16 cellular contexts compared by ENCODE assay signal in the genomic region with DNA sequence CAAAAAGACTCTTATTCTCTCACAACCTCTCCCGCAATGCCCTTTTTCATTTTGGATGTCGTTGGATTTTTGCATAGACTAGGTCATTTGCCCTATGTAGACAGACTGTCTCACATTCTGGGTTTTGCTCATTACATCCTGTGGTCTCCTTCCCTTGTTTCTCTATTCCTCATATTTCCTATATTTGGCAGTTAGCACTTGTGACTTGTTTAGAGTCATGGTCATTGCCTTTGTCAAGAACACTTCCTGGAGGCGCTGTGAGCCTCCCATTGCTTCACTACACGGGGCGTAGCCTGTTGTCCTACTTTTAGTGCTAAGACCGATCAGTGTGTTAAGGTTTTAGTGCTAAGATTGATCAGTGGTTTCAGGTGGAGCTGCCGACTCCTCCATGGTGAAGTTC. TPM values are rescaled to one million over a fixed set of nuclear protein-coding genes. Genes with fewer than 3 reads are reported as not detected.
DNase-seq lines count a peak whose midpoint lies in the region; ATAC-seq and TF ChIP-seq lines count a peak whose summit lies in the region.
"Had no signal": no experiment of that assay in that cellular context is flagged by ENCODE, and none has a peak within 500 bp of the region (broad histone marks: within the 10 kb centered on the region; RNA-seq: fewer than 3 reads in every experiment).

No MANE protein-coding gene starts in this region.

- H3K4me3 ChIP-seq in heart left ventricle (no peak overlapping the region), right atrium auricular region (no peak overlapping the region), HL-60 (replicated peaks; ENCODE audit: insufficient read depth, low read length) (no peak overlapping the region), heart right ventricle (no peak overlapping the region), upper lobe of right lung (no peak overlapping the region)
- H3K4me3 ChIP-seq: breast epithelium had no signal

- DNase-seq in heart left ventricle (no peak), right atrium auricular region (ENCODE audit: low spot score) (no peak), HL-60 (ENCODE audit: low read depth in 1 of 2, low spot score in 1 of 2) (peak in 1 of 2 experiments; percentile 73), heart right ventricle (no peak), upper lobe of right lung (no peak), NCI-H748 (lab: John Stamatoyannopoulos, UW; ENCODE audit: unreplicated experiment) (no peak)
- DNase-seq: activated CD8-positive, alpha-beta T cell treated with anti-CD3 and anti-CD28 coated beads, Interleukin-2, amount 10 ng/mL, durations not matched to agents 7 days and 5 days; activated naive CD4-positive, alpha-beta T cell treated with Interleukin-2 at 50 U/mL for 16 hours; NCI-H2171; retina; stimulated activated CD4-positive, alpha-beta T cell treated with anti-CD3 and anti-CD28 coated beads, Interleukin-4, amount 100 ng/mL, for 4 hours; stimulated activated naive CD8-positive, alpha-beta T cell treated with anti-CD3 and anti-CD28 coated beads, Interleukin-15, Interleukin-2, amounts not matched to agents 100 U/mL and 50 U/mL, for 24 hours; T-cell had no signal

- TF ChIP-seq CTCF in heart left ventricle (IDR thresholded peaks at IDR 0.05) (no peak), right atrium auricular region (IDR thresholded peaks at IDR 0.05) (no peak), HL-60 (IDR thresholded peaks at IDR 0.05; ENCODE audit: insufficient read depth, low read length) (no peak), heart right ventricle (IDR thresholded peaks at IDR 0.05) (no peak), upper lobe of right lung (IDR thresholded peaks at IDR 0.05) (no peak)

- ATAC-seq in heart left ventricle (peak in 3 of 4 donors; percentile 47 to 71 (median 62)), heart right ventricle (peak in 6 of 8 donors; percentile 31 to 75 (median 41)), upper lobe of right lung (peak; percentile 85), GM21786 (IDR thresholded peaks at IDR 0.05; ENCODE audit: unreplicated experiment) (no peak), HG02970 (IDR thresholded peaks at IDR 0.05; ENCODE audit: low FRiP score, unreplicated experiment) (no peak)
- ATAC-seq: activated CD8-positive, alpha-beta T cell treated with anti-CD3 and anti-CD28 coated beads, Interleukin-2, amount 10 ng/mL, durations not matched to agents 7 days and 5 days; stimulated activated naive CD8-positive, alpha-beta T cell treated with anti-CD3 and anti-CD28 coated beads, Interleukin-15, Interleukin-2, amounts not matched to agents 100 U/mL and 50 U/mL, for 24 hours; T-cell had no signal

- H3K27me3 ChIP-seq in heart left ventricle, result no peaks in the 10 kb centered on the region
- no peaks in the 10 kb centered on the region for H3K27me3 ChIP-seq in right atrium auricular region
- H3K27me3 ChIP-seq in HL-60 (ENCODE audit: insufficient read depth, poor library complexity, severe bottlenecking), result no peaks in the 10 kb centered on the region
- H3K27me3 ChIP-seq in heart right ventricle, result no peaks in the 10 kb centered on the region
- H3K27me3 ChIP-seq in upper lobe of right lung, result no peaks in the 10 kb centered on the region
- H3K27me3 ChIP-seq: breast epithelium had no signal

- H3K36me3 ChIP-seq in heart left ventricle, result peaks cover 0 to 27% (median 4%) of the 10 kb centered on the region in 9 donors
- H3K36me3 ChIP-seq in right atrium auricular region, result no peaks in the 10 kb centered on the region
- peaks cover 0 to 64% (median 0%) of the 10 kb centered on the region in 9 donors for H3K36me3 ChIP-seq in heart right ventricle
- H3K36me3 ChIP-seq in upper lobe of right lung, result no peaks in the 10 kb centered on the region
- H3K36me3 ChIP-seq: breast epithelium had no signal

- intact Hi-C loops in heart left ventricle (cut with DNase I), result no loop called here
- intact Hi-C loops in heart right ventricle (cut with DNase I), result no loop called here
- intact Hi-C loops in upper lobe of right lung (cut with DNase I), result no loop called here

- H3K9me3 ChIP-seq in heart left ventricle (no peaks in the 10 kb centered on the region), right atrium auricular region (no peaks in the 10 kb centered on the region), heart right ventricle (peaks cover 0 to 4% (median 0%) of the 10 kb centered on the region in 11 donors), upper lobe of right lung (no peaks in the 10 kb centered on the region)
- H3K9me3 ChIP-seq: breast epithelium had no signal

- H3K27ac ChIP-seq in heart left ventricle (peak overlapping the region in 1 of 12 donors; percentile 75), right atrium auricular region (no peak overlapping the region), HL-60 (replicated peaks) (peak overlapping the region; percentile 60), heart right ventricle (peak overlapping the region in 2 of 10 donors; percentile 22 to 71), upper lobe of right lung (peak overlapping the region; percentile 36)
- H3K27ac ChIP-seq: breast epithelium had no signal

- TF ChIP-seq POLR2A in heart left ventricle (IDR thresholded peaks at IDR 0.05), result no peak

- peaks cover 0 to 15% (median 0%) of the 10 kb centered on the region in 12 donors for H3K4me1 ChIP-seq in heart left ventricle
- no peaks in the 10 kb centered on the region for H3K4me1 ChIP-seq in right atrium auricular region
- peaks cover 0 to 15% (median 0%) of the 10 kb centered on the region in 9 donors for H3K4me1 ChIP-seq in heart right ventricle
- peaks cover 9% of the 10 kb centered on the region for H3K4me1 ChIP-seq in upper lobe of right lung
- H3K4me1 ChIP-seq: breast epithelium had no signal

- 78 to 88% (median 83%) methylated on average over 7 of the region's 7 CpGs for WGBS in heart left ventricle, 4 donors
- 84 to 89% methylated on average over 7 of the region's 7 CpGs for WGBS in heart right ventricle, 2 donors

RNA-seq across cellular contexts. Expression of gene TATDN2, which starts 16.1 kb away (rescaled TPM):
- total RNA-seq in heart left ventricle (10 to 100 TPM; 10.1 to 26.6 (median 16.8) TPM), right atrium auricular region (10 to 100 TPM in 1 of 2 donors, 1 to 10 TPM in 1; 9.8 to 14.3 TPM), heart right ventricle (10 to 100 TPM; 14.7 to 19.6 (median 17.7) TPM), upper lobe of right lung (32.3 TPM)
- polyA plus RNA-seq in heart left ventricle (10 to 100 TPM in 1 of 2 donors, 1 to 10 TPM in 1; 8.6 to 31.6 TPM), heart right ventricle (10 to 100 TPM in 1 of 2 donors, 1 to 10 TPM in 1; 9.6 to 16.1 TPM)

Comparison
In these comparisons a context has a peak if more than half of its experiments do, and no peak if none do; other contexts are left out.
1. ATAC-seq: peak in heart left ventricle (3 of 4), heart right ventricle (6 of 8) and upper lobe of right lung (single experiment); none in GM21786 (single experiment) and HG02970 (single experiment).
2. H3K27ac ChIP-seq: peak in HL-60 (single experiment) and upper lobe of right lung (single experiment); none in right atrium auricular region (0 of 2).